8 cellular contexts compared by ENCODE assay signal in genomic region chr20:23257848-23258746, GRCh38.
DNase-seq lines count a peak whose midpoint lies in the region; ATAC-seq and TF ChIP-seq lines count a peak whose summit lies in the region.

No MANE protein-coding gene starts in this region.

- peaks cover 0 to 2% (median 0%) of the 10 kb centered on the region in 9 donors for H3K9me3 Mint-ChIP-seq in naive thymus-derived CD8-positive, alpha-beta T cell

- no peaks in the 10 kb centered on the region for H3F3A ChIP-seq in PC-9 (ENCODE audit: insufficient read depth, low read depth)

- POLR2A ChIA-PET in PC-9 (lab: Charles Lee; ENCODE audit: unreplicated experiment) = no interaction called here
- POLR2A ChIA-PET in naive thymus-derived CD8-positive, alpha-beta T cell (lab: Charles Lee) = no interaction called here

- no peak overlapping the region for H3K4me3 Mint-ChIP-seq in naive thymus-derived CD8-positive, alpha-beta T cell

- H3K27me3 Mint-ChIP-seq in naive thymus-derived CD8-positive, alpha-beta T cell = peaks cover 5 to 17% (median 8%) of the 10 kb centered on the region in 5 donors

- no peaks in the 10 kb centered on the region for H3K4me1 Mint-ChIP-seq in naive thymus-derived CD8-positive, alpha-beta T cell

- DNase-seq in H4 (ENCODE audit: low spot score) = peak; percentile 58
- no peak for DNase-seq in PC-9
- DNase-seq in fibroblast of peridontal ligament (ENCODE audit: extremely low read depth) = peak; percentile 53
- DNase-seq in sigmoid colon = no peak
- no peak for DNase-seq in OCI-M2 (lab: John Stamatoyannopoulos, UW; ENCODE audit: unreplicated experiment)
- no peak for DNase-seq in retina
- DNase-seq in naive thymus-derived CD8-positive, alpha-beta T cell = no peak

- no peaks in the 10 kb centered on the region for H3K9me2 ChIP-seq in PC-9 (ENCODE audit: insufficient read depth)

- no peaks in the 10 kb centered on the region for H3K79me2 ChIP-seq in PC-9 (ENCODE audit: low read depth)

- no peak for ATAC-seq in naive thymus-derived CD8-positive, alpha-beta T cell
- no peak for ATAC-seq in GM19351 (IDR thresholded peaks at IDR 0.05; ENCODE audit: unreplicated experiment)

- TF ChIP-seq POLR2A in sigmoid colon (IDR thresholded peaks at IDR 0.05) = no peak

- no peaks in the 10 kb centered on the region for H3K36me3 Mint-ChIP-seq in naive thymus-derived CD8-positive, alpha-beta T cell

- WGBS in sigmoid colon, 2 donors = 30 to 65% methylated on average over 8 of the region's 8 CpGs

- BruUV-seq in PC-9 (replicated peaks; lab: Mats Ljungman, UMichigan) = no TSS peak

- H3K27ac ChIP-seq in PC-9 (no peak overlapping the region), sigmoid colon (peak overlapping the region; percentile 20 to 72 (median 40))

- H3K27ac Mint-ChIP-seq in naive thymus-derived CD8-positive, alpha-beta T cell = no peak overlapping the region

- H2AFZ ChIP-seq in PC-9 = no peak overlapping the region

- no peaks in the 10 kb centered on the region for H3K36me3 ChIP-seq in PC-9 (ENCODE audit: low read depth)
- no peaks in the 10 kb centered on the region for H3K36me3 ChIP-seq in sigmoid colon

- peak in 1 of 4 donors; percentile 51 for TF ChIP-seq EP300 in sigmoid colon (IDR thresholded peaks at IDR 0.05)

- TF ChIP-seq CTCF in PC-9 (conservative IDR thresholded peaks at IDR 0.05) = no peak
- TF ChIP-seq CTCF in sigmoid colon (IDR thresholded peaks at IDR 0.05) = no peak

- 0 out of 2 replicates have a peak overlapping the region, but pooled peaks have one; percentile 3 for H3K4me2 ChIP-seq in PC-9

- peaks cover 7% of the 10 kb centered on the region for H3K4me1 ChIP-seq in PC-9 (replicated peaks; ENCODE audit: insufficient read depth)
- H3K4me1 ChIP-seq in sigmoid colon = no peaks in the 10 kb centered on the region

- H3K9me3 ChIP-seq in PC-9 (ENCODE audit: insufficient read depth, low read depth) = no peaks in the 10 kb centered on the region
- no peaks in the 10 kb centered on the region for H3K9me3 ChIP-seq in sigmoid colon

- intact Hi-C loops in PC-9 (cut with micrococcal nuclease; ENCODE audit: unreplicated experiment) (no loop called here), sigmoid colon (cut with DNase I) (no loop called here)

- CTCF ChIA-PET in PC-9 (lab: Charles Lee) = no interaction called here

- no peak overlapping the region for H3K4me3 ChIP-seq in PC-9
- H3K4me3 ChIP-seq in sigmoid colon = no peak overlapping the region

- H4K20me1 ChIP-seq in PC-9 (ENCODE audit: insufficient read depth) = no peaks in the 10 kb centered on the region

- peaks cover 20% of the 10 kb centered on the region; the same call in 1 of the 2 replicates for H3K27me3 ChIP-seq in PC-9 (ENCODE audit: insufficient read depth, low read depth)
- H3K27me3 ChIP-seq in sigmoid colon = no peaks in the 10 kb centered on the region

Comparison
In these comparisons a context has a peak if more than half of its experiments do, and no peak if none do; other contexts are left out.
1. DNase-seq: peak in H4 (single experiment) and fibroblast of peridontal ligament (single experiment); none in PC-9 (0 of 2), sigmoid colon (single experiment), OCI-M2 (single experiment), retina (single experiment) and naive thymus-derived CD8-positive, alpha-beta T cell (0 of 10).